ENCODE assay signal across 8 cellular contexts in the genomic region with DNA sequence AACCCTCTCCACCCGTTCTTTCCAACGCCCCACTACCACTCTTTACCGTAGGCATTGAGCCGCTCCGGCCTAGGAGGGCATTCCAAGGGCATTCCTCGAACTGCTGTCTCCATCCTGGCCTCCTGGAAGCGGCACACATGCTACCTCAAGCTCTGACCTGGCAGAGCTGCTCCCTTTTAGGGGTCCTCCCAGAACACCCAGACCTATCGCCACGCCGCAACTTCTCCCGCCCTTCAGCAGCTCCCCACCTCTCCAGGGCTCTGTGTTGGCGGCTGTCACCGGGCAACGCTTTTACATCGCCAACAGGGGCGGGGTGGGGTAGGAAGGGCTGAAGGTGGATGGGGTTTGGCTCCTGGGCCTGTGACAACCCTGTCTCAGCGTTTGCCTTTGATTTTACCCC. TPM values are rescaled to one million over a fixed set of nuclear protein-coding genes. Genes with fewer than 3 reads are reported as not detected.
DNase-seq lines count a peak whose midpoint lies in the region; FAIRE-seq and TF ChIP-seq lines count a peak whose summit lies in the region.

No MANE protein-coding gene starts in this region.

- no peaks in the 10 kb centered on the region for H3K36me3 ChIP-seq in NT2/D1 (ENCODE audit: insufficient read depth, insufficient read length, low read length)

- no peaks in the 10 kb centered on the region for H3K36me3 Mint-ChIP-seq in osteocyte (ENCODE audit: unreplicated experiment)

- H3K9me3 Mint-ChIP-seq in osteocyte (ENCODE audit: unreplicated experiment) = no peaks in the 10 kb centered on the region

- no peak overlapping the region for H3K27ac Mint-ChIP-seq in osteocyte (ENCODE audit: unreplicated experiment)

- no peaks in the 10 kb centered on the region for H3K9me3 ChIP-seq in NT2/D1 (ENCODE audit: insufficient read depth, low read length)

- peaks cover 8% of the 10 kb centered on the region for H3K4me1 Mint-ChIP-seq in osteocyte (ENCODE audit: unreplicated experiment)

- no peak overlapping the region for H3K9ac ChIP-seq in NT2/D1 (ENCODE audit: insufficient read length, low read depth)

- DNase-seq in DMS79 (lab: John Stamatoyannopoulos, UW) = peak; percentile 33
- no peak for DNase-seq in NT2/D1 (ENCODE audit: low read depth, low spot score)
- no peak for DNase-seq in foreskin fibroblast
- DNase-seq in osteocyte (ENCODE audit: extremely low spot score, unreplicated experiment) = peak; percentile 71
- DNase-seq in NK-92 treated with Interleukin-12 subunit alpha and Interleukin-12 subunit beta, amount 100 ng/mL, for 24 hours (lab: John Stamatoyannopoulos, UW) = no peak
- no peak for DNase-seq in RCC 7860 (ENCODE audit: low spot score)
- DNase-seq in SW480 (ENCODE audit: low spot score) = no peak
- no peak for DNase-seq in stimulated activated CD4-positive, alpha-beta T cell treated with anti-CD3 and anti-CD28 coated beads, Interleukin-12 subunit alpha, Interleukin-12 subunit beta, amount 100 ng/mL, for 4 hours

- no peaks in the 10 kb centered on the region for H3K4me1 ChIP-seq in NT2/D1 (ENCODE audit: insufficient read depth, insufficient read length)

- peaks cover 23% of the 10 kb centered on the region for H3K27me3 Mint-ChIP-seq in osteocyte (ENCODE audit: unreplicated experiment)

- no peak for FAIRE-seq in RCC 7860 (lab: Jason Lieb, UNC)

- TF ChIP-seq CTCF in foreskin fibroblast (IDR thresholded peaks at IDR 0.05; ENCODE audit: low read depth, low read length) (no peak), osteocyte (IDR thresholded peaks at IDR 0.05) (no peak)

- H3K4me3 ChIP-seq in NT2/D1 (ENCODE audit: insufficient read length, low read depth) (peak overlapping the region; percentile 47), foreskin fibroblast (ENCODE audit: low read depth in 1 of 2, low read length in 2 of 2) (peak overlapping the region; percentile 43 to 50)

- H3K4me3 Mint-ChIP-seq in osteocyte (ENCODE audit: unreplicated experiment) = peak overlapping the region; percentile 62

- H3K27me3 ChIP-seq in NT2/D1 (ENCODE audit: insufficient read depth, insufficient read length) = peaks cover 60% of the 10 kb centered on the region

RNA-seq across cellular contexts. Expression of a gene that starts 4.6 kb away (rescaled TPM):
- total RNA-seq in osteocyte = 1.3 and 2.5 TPM in 2 replicates

RNA-seq across cellular contexts. Expression of a gene that starts 52.0 kb away (rescaled TPM):
- total RNA-seq in osteocyte = 20.5 and 24.1 TPM in 2 replicates

RNA-seq across cellular contexts. Expression of a gene that starts 52.3 kb away (rescaled TPM):
- total RNA-seq in osteocyte = 1.4 and 1.5 TPM in 2 replicates

Comparison
In these comparisons a context has a peak if more than half of its experiments do, and no peak if none do; other contexts are left out.
1. DNase-seq: peak in DMS79 (single experiment) and osteocyte (single experiment); none in NT2/D1 (single experiment), foreskin fibroblast (0 of 2), NK-92 treated with Interleukin-12 subunit alpha and Interleukin-12 subunit beta, amount 100 ng/mL, for 24 hours (single experiment), RCC 7860 (single experiment), SW480 (single experiment) and stimulated activated CD4-positive, alpha-beta T cell treated with anti-CD3 and anti-CD28 coated beads, Interleukin-12 subunit alpha, Interleukin-12 subunit beta, amount 100 ng/mL, for 4 hours (single experiment).